1 cellular context compared by ENCODE assay signal in the genomic region with DNA sequence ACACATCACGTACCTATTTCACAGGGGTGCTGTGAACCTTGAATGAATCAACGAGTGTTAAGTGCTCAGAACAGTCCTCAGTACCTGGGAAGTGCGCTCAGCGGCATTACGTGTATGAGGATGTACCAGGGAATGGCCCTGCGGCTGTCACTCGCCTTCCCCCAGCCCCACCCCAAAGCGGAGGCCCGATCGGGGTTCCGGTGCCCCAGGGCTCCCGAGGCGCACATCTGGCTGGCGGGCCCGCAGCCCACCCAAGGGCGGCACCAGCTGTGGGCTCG.
TF ChIP-seq lines count a peak whose summit lies in the region.

No MANE protein-coding gene starts in this region.

TF ChIP-seq in SK-N-SH, 30 proteins besides CTCF, POLR2A, EP300 and RAD21 (continued from another document):
- TF ChIP-seq TAF1 (IDR thresholded peaks at IDR 0.05; ENCODE audit: borderline replicate concordance, low read depth, low read length) (no peak), RCOR1 (IDR thresholded peaks at IDR 0.05; ENCODE audit: low read length) (no peak), GABPA (IDR thresholded peaks at IDR 0.05; ENCODE audit: low read depth) (no peak), TEAD4 (IDR thresholded peaks at IDR 0.05; ENCODE audit: borderline replicate concordance, insufficient read depth) (no peak), SIN3A (IDR thresholded peaks at IDR 0.05; ENCODE audit: borderline replicate concordance, low read depth, low read length) (no peak), CHD2 (IDR thresholded peaks at IDR 0.05; ENCODE audit: low read length, partially characterized antibody) (no peak), JUND (IDR thresholded peaks at IDR 0.05) (no peak)
- TF ChIP-seq, protein P1, sequence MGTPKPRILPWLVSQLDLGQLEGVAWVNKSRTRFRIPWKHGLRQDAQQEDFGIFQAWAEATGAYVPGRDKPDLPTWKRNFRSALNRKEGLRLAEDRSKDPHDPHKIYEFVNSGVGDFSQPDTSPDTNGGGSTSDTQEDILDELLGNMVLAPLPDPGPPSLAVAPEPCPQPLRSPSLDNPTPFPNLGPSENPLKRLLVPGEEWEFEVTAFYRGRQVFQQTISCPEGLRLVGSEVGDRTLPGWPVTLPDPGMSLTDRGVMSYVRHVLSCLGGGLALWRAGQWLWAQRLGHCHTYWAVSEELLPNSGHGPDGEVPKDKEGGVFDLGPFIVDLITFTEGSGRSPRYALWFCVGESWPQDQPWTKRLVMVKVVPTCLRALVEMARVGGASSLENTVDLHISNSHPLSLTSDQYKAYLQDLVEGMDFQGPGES (IDR thresholded peaks at IDR 0.05; ENCODE audit: low read depth, low read length): no peak
- TF ChIP-seq, protein P2, sequence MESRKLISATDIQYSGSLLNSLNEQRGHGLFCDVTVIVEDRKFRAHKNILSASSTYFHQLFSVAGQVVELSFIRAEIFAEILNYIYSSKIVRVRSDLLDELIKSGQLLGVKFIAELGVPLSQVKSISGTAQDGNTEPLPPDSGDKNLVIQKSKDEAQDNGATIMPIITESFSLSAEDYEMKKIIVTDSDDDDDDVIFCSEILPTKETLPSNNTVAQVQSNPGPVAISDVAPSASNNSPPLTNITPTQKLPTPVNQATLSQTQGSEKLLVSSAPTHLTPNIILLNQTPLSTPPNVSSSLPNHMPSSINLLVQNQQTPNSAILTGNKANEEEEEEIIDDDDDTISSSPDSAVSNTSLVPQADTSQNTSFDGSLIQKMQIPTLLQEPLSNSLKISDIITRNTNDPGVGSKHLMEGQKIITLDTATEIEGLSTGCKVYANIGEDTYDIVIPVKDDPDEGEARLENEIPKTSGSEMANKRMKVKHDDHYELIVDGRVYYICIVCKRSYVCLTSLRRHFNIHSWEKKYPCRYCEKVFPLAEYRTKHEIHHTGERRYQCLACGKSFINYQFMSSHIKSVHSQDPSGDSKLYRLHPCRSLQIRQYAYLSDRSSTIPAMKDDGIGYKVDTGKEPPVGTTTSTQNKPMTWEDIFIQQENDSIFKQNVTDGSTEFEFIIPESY (IDR thresholded peaks at IDR 0.05; ENCODE audit: borderline replicate concordance, low read depth): no peak
- TF ChIP-seq, protein P3, sequence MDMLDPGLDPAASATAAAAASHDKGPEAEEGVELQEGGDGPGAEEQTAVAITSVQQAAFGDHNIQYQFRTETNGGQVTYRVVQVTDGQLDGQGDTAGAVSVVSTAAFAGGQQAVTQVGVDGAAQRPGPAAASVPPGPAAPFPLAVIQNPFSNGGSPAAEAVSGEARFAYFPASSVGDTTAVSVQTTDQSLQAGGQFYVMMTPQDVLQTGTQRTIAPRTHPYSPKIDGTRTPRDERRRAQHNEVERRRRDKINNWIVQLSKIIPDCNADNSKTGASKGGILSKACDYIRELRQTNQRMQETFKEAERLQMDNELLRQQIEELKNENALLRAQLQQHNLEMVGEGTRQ (IDR thresholded peaks at IDR 0.05; ENCODE audit: borderline replicate concordance, low read depth, low read length): no peak
TF ChIP-seq in SK-N-SH: peak in this region for 0.
